In genomic region chr11:69166186-69167115, GRCh38 we compare ENCODE assay signal across 8 cellular contexts.
DNase-seq lines count a peak whose midpoint lies in the region; ATAC-seq and TF ChIP-seq lines count a peak whose summit lies in the region.

No MANE protein-coding gene starts in this region.

- intact Hi-C loops in head of caudate nucleus (cut with DNase I): no loop called here

- no peak for TF ChIP-seq POLR2A in NB4 (IDR thresholded peaks at IDR 0.05; ENCODE audit: extremely low read depth, insufficient read length)

- no peak overlapping the region for H3K4me3 ChIP-seq in NB4 (ENCODE audit: low read depth, low read length)

- TF ChIP-seq CTCF in NB4 (IDR thresholded peaks at IDR 0.05; ENCODE audit: low read depth, low read length): peak; percentile 32

- DNase-seq in activated T-cell treated with anti-CD3 and anti-CD28 coated beads for 24 hours (ENCODE audit: low read depth) (peak; percentile 42), NB4 (ENCODE audit: low read depth) (peak; percentile 90), head of caudate nucleus (peak in 23 of 42 donors; percentile 6 to 71 (median 27)), midbrain (lab: John Stamatoyannopoulos, UW) (no peak)
- DNase-seq in activated T-cell treated with anti-CD3 and anti-CD28 coated beads, Interleukin-2, amount 50 U/mL, for 1 hour: no peak
- DNase-seq in activated CD8-positive, alpha-beta memory T cell treated with anti-CD3 and anti-CD28 coated beads, Interleukin-2, amount 50 U/mL, for 4 hours: peak; percentile 35
- DNase-seq in stimulated activated CD4-positive, alpha-beta T cell treated with anti-CD3 and anti-CD28 coated beads, Interleukin-12 subunit alpha, Interleukin-12 subunit beta, amount 100 ng/mL, for 48 hours (ENCODE audit: low read depth in 2 of 3, low spot score in 1 of 3): peak; percentile 22 to 48 (median 26)

- peak; percentile 93 for ATAC-seq in HG02759 (IDR thresholded peaks at IDR 0.05; ENCODE audit: unreplicated experiment)

Comparison
In these comparisons a context has a peak if more than half of its experiments do, and no peak if none do; other contexts are left out.
1. DNase-seq: peak in activated T-cell treated with anti-CD3 and anti-CD28 coated beads for 24 hours (single experiment), NB4 (single experiment), activated CD8-positive, alpha-beta memory T cell treated with anti-CD3 and anti-CD28 coated beads, Interleukin-2, amount 50 U/mL, for 4 hours (single experiment), head of caudate nucleus (23 of 42) and stimulated activated CD4-positive, alpha-beta T cell treated with anti-CD3 and anti-CD28 coated beads, Interleukin-12 subunit alpha, Interleukin-12 subunit beta, amount 100 ng/mL, for 48 hours (3 of 3); none in activated T-cell treated with anti-CD3 and anti-CD28 coated beads, Interleukin-2, amount 50 U/mL, for 1 hour (single experiment) and midbrain (single experiment).